ENCODE assay signal across 21 cellular contexts in genomic region chr9:72480931-72481330, GRCh38. TPM values are rescaled to one million over a fixed set of nuclear protein-coding genes. Genes with fewer than 3 reads are reported as not detected.
A peak's percentile ranks its signal among the peaks of the same experiment; 100 is the strongest.
DNase-seq lines count a peak whose midpoint lies in the region; ATAC-seq and TF ChIP-seq lines count a peak whose summit lies in the region.
"Had no signal": no experiment of that assay in that cellular context is flagged by ENCODE, and none has a peak within 500 bp of the region (broad histone marks: within the 10 kb centered on the region; RNA-seq: fewer than 3 reads in every experiment).

No MANE protein-coding gene starts in this region.

- no peaks in the 10 kb centered on the region for H3K79me2 ChIP-seq in PC-3 (ENCODE audit: low read length)

- no peaks in the 10 kb centered on the region for H3K9me2 ChIP-seq in PC-3 (replicated peaks; ENCODE audit: low read length)

- no peaks in the 10 kb centered on the region for H3K9me3 ChIP-seq in PC-3 (ENCODE audit: low read length)
- H3K9me3 ChIP-seq: ovary had no signal

- POLR2A ChIA-PET in PC-3 (lab: Charles Lee; ENCODE audit: unreplicated experiment), result no interaction called here

- peak overlapping the region; percentile 46; the same call in 1 of the 2 replicates for H3K4me2 ChIP-seq in PC-3 (ENCODE audit: low read length)

- peak; percentile 21; the same call in 1 of the 2 replicates for ATAC-seq in PC-3
- ATAC-seq: sciatic nerve; stimulated activated memory B cell treated with anti-CD40 and anti-IgM and Interleukin-4, amounts not matched to agents 10 μg/mL and 1 μg/mL and 100 μg/mL, for 72 hours had no signal

- no peak overlapping the region for H3K9ac ChIP-seq in PC-3 (ENCODE audit: low read length)

- peak; percentile 61 for DNase-seq in Caki2 (ENCODE audit: low read depth)
- DNase-seq in PC-3, result peak; percentile 51
- DNase-seq in dermis microvascular lymphatic vessel endothelial cell (ENCODE audit: low read depth in 2 of 2), result peak; percentile 33 to 56
- DNase-seq in kidney glomerular epithelial cell (lab: John Stamatoyannopoulos, UW), result peak; percentile 60
- DNase-seq in NCI-H1048 (lab: John Stamatoyannopoulos, UW), result no peak
- DNase-seq in LoVo (ENCODE audit: low spot score), result no peak
- DNase-seq in Kasumi-1 (lab: John Stamatoyannopoulos, UW), result no peak
- no peak for DNase-seq in NCI-H526 treated with DMSO at 0.1 percent for 48 hours (lab: John Stamatoyannopoulos, UW)
- DNase-seq: activated CD8-positive, alpha-beta memory T cell treated with anti-CD3 and anti-CD28 coated beads, Interleukin-2, amount 50 U/mL, for 48 hours; activated effector memory CD4-positive, alpha-beta T cell treated with anti-CD3 and anti-CD28 coated beads, Interleukin-2, amount 50 U/mL, for 16 hours; amygdala; CD4-positive, alpha-beta memory T cell; DMS79; ovary; SHP77 had no signal

- no TSS peak for BruUV-seq in PC-3 (replicated peaks; lab: Mats Ljungman, UMichigan)

- H3K4me3 ChIP-seq in PC-3 (ENCODE audit: low read length), result no peak overlapping the region
- H3K4me3 ChIP-seq: lung, ovary had no signal

- CTCF ChIA-PET in PC-3 (lab: Charles Lee), result interaction anchor here (0.7 kb wide), 1 partner anchor 13 kb away, joined by 3 read pairs; no protein-coding TSS in a partner anchor

- H3K36me3 ChIP-seq in PC-3 (ENCODE audit: low read depth, low read length), result no peaks in the 10 kb centered on the region
- H3K36me3 ChIP-seq: ovary had no signal

- H2AFZ ChIP-seq in PC-3 (ENCODE audit: low read length), result no peak overlapping the region

- no peaks in the 10 kb centered on the region for H4K20me1 ChIP-seq in PC-3 (ENCODE audit: low read length)

- H3K27me3 ChIP-seq in PC-3 (ENCODE audit: low read length), result no peaks in the 10 kb centered on the region
- H3K27me3 ChIP-seq: ovary had no signal

- H3K4me1 ChIP-seq in PC-3 (ENCODE audit: insufficient read depth, low read length), result peaks cover 44% of the 10 kb centered on the region

- no peak for TF ChIP-seq CTCF in PC-3 (conservative IDR thresholded peaks at IDR 0.05; ENCODE audit: low read depth, low read length)

- H3K27ac ChIP-seq in PC-3 (ENCODE audit: low read length), result no peak overlapping the region
- H3K27ac ChIP-seq: ovary, VCaP had no signal

- intact Hi-C loops in PC-3 (cut with micrococcal nuclease), result no loop called here

- in situ Hi-C loops in Caki2 (cut with HindIII; ENCODE audit: low pct_unique_long_range_greater_than_20kb, low sequenced_read_pairs), result no loop called here

- H3F3A ChIP-seq in PC-3 (ENCODE audit: low read length, unreplicated experiment), result peaks cover 4% of the 10 kb centered on the region

RNA-seq across cellular contexts. Expression of gene TMC1, which starts 40.5 kb away (rescaled TPM):
- total RNA-seq in Caki2 (2014; rRNA removed; shearing (Covaris generic); ENCODE audit: low replicate concordance), result not detected in 2 replicates
- total RNA-seq in PC-3 (2014; rRNA removed) (0.15 TPM in 1 of 2 replicates, not detected in the other), dermis microvascular lymphatic vessel endothelial cell (0.25 and 0.26 TPM in 2 replicates)
- total RNA-seq: CD4-positive, alpha-beta memory T cell; LHCN-M2; OCI-LY7 had no signal

Comparison
In these comparisons a context has a peak if more than half of its experiments do, and no peak if none do; other contexts are left out.
1. DNase-seq: peak in Caki2 (single experiment), PC-3 (single experiment), dermis microvascular lymphatic vessel endothelial cell (2 of 2) and kidney glomerular epithelial cell (single experiment); none in NCI-H1048 (single experiment), LoVo (single experiment), Kasumi-1 (0 of 2) and NCI-H526 treated with DMSO at 0.1 percent for 48 hours (single experiment).